Comparison of ENCODE assay signal across 1 cellular context in the genomic region with DNA sequence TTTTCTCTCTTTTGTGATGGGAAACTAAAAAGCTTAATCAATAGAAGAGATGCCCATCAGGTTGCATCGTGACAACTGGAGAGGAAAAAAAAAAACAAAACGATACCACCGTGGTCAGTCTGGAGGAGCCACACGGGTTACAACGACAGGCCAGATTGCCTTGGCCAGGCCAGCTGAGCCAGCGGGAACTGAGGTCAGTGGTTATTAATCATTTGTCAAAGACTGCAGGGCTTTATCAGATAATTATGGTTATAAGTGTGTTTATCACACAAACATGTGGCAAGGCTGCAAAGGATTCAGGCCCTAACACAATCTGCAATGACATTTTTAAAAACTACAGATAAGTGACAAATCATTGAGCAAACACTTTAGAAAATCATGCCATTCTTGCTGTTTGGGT.
TF ChIP-seq lines count a peak whose summit lies in the region.

No MANE protein-coding gene starts in this region.

TF ChIP-seq in GM12878, 131 proteins besides CTCF, POLR2A, EP300 and RAD21 (continued from another document):
- TF ChIP-seq CUX1 (IDR thresholded peaks at IDR 0.05; ENCODE audit: insufficient replicate concordance, low read depth, low read length) = no peak
- TF ChIP-seq BMI1 (IDR thresholded peaks at IDR 0.05; ENCODE audit: borderline replicate concordance) = no peak
- no peak for TF ChIP-seq EGR1 (IDR thresholded peaks at IDR 0.05; ENCODE audit: borderline replicate concordance in 1 of 2, low read depth in 2 of 2, low read length in 2 of 2)
- no peak for TF ChIP-seq RELA (IDR thresholded peaks at IDR 0.05; ENCODE audit: borderline replicate concordance, partially characterized antibody)
- TF ChIP-seq, protein P1, sequence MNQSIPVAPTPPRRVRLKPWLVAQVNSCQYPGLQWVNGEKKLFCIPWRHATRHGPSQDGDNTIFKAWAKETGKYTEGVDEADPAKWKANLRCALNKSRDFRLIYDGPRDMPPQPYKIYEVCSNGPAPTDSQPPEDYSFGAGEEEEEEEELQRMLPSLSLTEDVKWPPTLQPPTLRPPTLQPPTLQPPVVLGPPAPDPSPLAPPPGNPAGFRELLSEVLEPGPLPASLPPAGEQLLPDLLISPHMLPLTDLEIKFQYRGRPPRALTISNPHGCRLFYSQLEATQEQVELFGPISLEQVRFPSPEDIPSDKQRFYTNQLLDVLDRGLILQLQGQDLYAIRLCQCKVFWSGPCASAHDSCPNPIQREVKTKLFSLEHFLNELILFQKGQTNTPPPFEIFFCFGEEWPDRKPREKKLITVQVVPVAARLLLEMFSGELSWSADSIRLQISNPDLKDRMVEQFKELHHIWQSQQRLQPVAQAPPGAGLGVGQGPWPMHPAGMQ (IDR thresholded peaks at IDR 0.05; ENCODE audit: borderline replicate concordance) = no peak
- TF ChIP-seq, protein P2, sequence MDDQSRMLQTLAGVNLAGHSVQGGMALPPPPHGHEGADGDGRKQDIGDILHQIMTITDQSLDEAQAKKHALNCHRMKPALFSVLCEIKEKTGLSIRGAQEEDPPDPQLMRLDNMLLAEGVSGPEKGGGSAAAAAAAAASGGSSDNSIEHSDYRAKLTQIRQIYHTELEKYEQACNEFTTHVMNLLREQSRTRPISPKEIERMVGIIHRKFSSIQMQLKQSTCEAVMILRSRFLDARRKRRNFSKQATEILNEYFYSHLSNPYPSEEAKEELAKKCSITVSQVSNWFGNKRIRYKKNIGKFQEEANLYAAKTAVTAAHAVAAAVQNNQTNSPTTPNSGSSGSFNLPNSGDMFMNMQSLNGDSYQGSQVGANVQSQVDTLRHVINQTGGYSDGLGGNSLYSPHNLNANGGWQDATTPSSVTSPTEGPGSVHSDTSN (IDR thresholded peaks at IDR 0.05; ENCODE audit: insufficient replicate concordance, low read depth, low read length) = no peak
- TF ChIP-seq RB1 (IDR thresholded peaks at IDR 0.05; ENCODE audit: borderline replicate concordance) = no peak
- TF ChIP-seq MTA2 (IDR thresholded peaks at IDR 0.05; ENCODE audit: low read depth) = no peak
TF ChIP-seq in GM12878: peak in this region for 0.
